Comparison of ENCODE assay signal across 19 cellular contexts in genomic region chr2:240293865-240294461, GRCh38.
A peak's percentile ranks its signal among the peaks of the same experiment; 100 is the strongest.
DNase-seq lines count a peak whose midpoint lies in the region; ATAC-seq and TF ChIP-seq lines count a peak whose summit lies in the region.
"Had no signal": no experiment of that assay in that cellular context is flagged by ENCODE, and none has a peak within 500 bp of the region (broad histone marks: within the 10 kb centered on the region; RNA-seq: fewer than 3 reads in every experiment).

No MANE protein-coding gene starts in this region.

- peak overlapping the region; percentile 38; the same call in 1 of the 2 replicates for H2AFZ ChIP-seq in GM23338

- no peak overlapping the region for H3K27ac ChIP-seq in GM23338 (ENCODE audit: low read depth)
- H3K27ac ChIP-seq: ascending aorta, BLaER1, colonic mucosa, SK-N-MC, suprapubic skin had no signal

- no peak for TF ChIP-seq CTCF in GM23338 (conservative IDR thresholded peaks at IDR 0.05; ENCODE audit: low read depth in 2 of 2)

- no peak overlapping the region for H3K4me3 Mint-ChIP-seq in GM23338
- no peak overlapping the region for H3K4me3 Mint-ChIP-seq in activated naive CD4-positive, alpha-beta T cell treated with anti-CD3 and anti-CD28 coated beads, Interleukin-2, amount 10 ng/mL, durations not matched to agents 7 days and 5 days
- H3K4me3 Mint-ChIP-seq: IgD-negative memory B cell had no signal

- H3K9me3 Mint-ChIP-seq in GM23338: no peaks in the 10 kb centered on the region
- H3K9me3 Mint-ChIP-seq in activated naive CD4-positive, alpha-beta T cell treated with anti-CD3 and anti-CD28 coated beads, Interleukin-2, amount 10 ng/mL, durations not matched to agents 7 days and 5 days: no peaks in the 10 kb centered on the region

- no peaks in the 10 kb centered on the region for H3K27me3 ChIP-seq in GM23338 (ENCODE audit: insufficient read depth)
- H3K27me3 ChIP-seq: ascending aorta, BLaER1, colonic mucosa, suprapubic skin had no signal

- no peak overlapping the region for H3K4me2 ChIP-seq in GM23338
- H3K4me2 ChIP-seq: BLaER1 had no signal

- H3K79me2 ChIP-seq in GM23338 (replicated peaks; ENCODE audit: insufficient read depth): no peaks in the 10 kb centered on the region

- peaks cover 2% of the 10 kb centered on the region for H3K27me3 Mint-ChIP-seq in GM23338 (ENCODE audit: insufficient read depth, low read depth, poor library complexity)
- no peaks in the 10 kb centered on the region for H3K27me3 Mint-ChIP-seq in activated naive CD4-positive, alpha-beta T cell treated with anti-CD3 and anti-CD28 coated beads, Interleukin-2, amount 10 ng/mL, durations not matched to agents 7 days and 5 days
- H3K27me3 Mint-ChIP-seq: IgD-negative memory B cell had no signal

- no peak overlapping the region for H3K4me3 ChIP-seq in GM23338
- H3K4me3 ChIP-seq: ascending aorta, BLaER1, colonic mucosa, SK-N-MC, suprapubic skin had no signal

- CTCF ChIA-PET in activated naive CD4-positive, alpha-beta T cell treated with anti-CD3 and anti-CD28 coated beads, Interleukin-2, amount 10 ng/mL, durations not matched to agents 7 days and 5 days (lab: Charles Lee): no interaction called here

- H3K27ac Mint-ChIP-seq in GM23338: no peak overlapping the region
- no peak overlapping the region for H3K27ac Mint-ChIP-seq in activated naive CD4-positive, alpha-beta T cell treated with anti-CD3 and anti-CD28 coated beads, Interleukin-2, amount 10 ng/mL, durations not matched to agents 7 days and 5 days
- H3K27ac Mint-ChIP-seq: IgD-negative memory B cell, progenitor cell of endocrine pancreas had no signal

- peaks cover 9% of the 10 kb centered on the region; the same call in 1 of the 2 replicates for H3K4me1 ChIP-seq in GM23338 (ENCODE audit: insufficient read depth)
- H3K4me1 ChIP-seq: ascending aorta, colonic mucosa, suprapubic skin had no signal

- H3F3A ChIP-seq in GM23338 (replicated peaks; ENCODE audit: low read depth): no peaks in the 10 kb centered on the region

- no peaks in the 10 kb centered on the region for H3K9me2 ChIP-seq in GM23338 (ENCODE audit: insufficient read depth)

- ATAC-seq in GM23338 (peak; percentile 24), HG02588 (IDR thresholded peaks at IDR 0.05; ENCODE audit: unreplicated experiment) (no peak)

- H3K36me3 Mint-ChIP-seq in GM23338 (ENCODE audit: low read depth): no peaks in the 10 kb centered on the region
- H3K36me3 Mint-ChIP-seq in activated naive CD4-positive, alpha-beta T cell treated with anti-CD3 and anti-CD28 coated beads, Interleukin-2, amount 10 ng/mL, durations not matched to agents 7 days and 5 days: no peaks in the 10 kb centered on the region
- H3K36me3 Mint-ChIP-seq: IgD-negative memory B cell had no signal

- no peaks in the 10 kb centered on the region for H3K36me3 ChIP-seq in GM23338 (ENCODE audit: insufficient read depth)
- H3K36me3 ChIP-seq: ascending aorta, BLaER1, colonic mucosa, suprapubic skin had no signal

- DNase-seq in GM23338 (ENCODE audit: low spot score) (no peak), NCI-H187 treated with DMSO at 0.1 percent for 48 hours (lab: John Stamatoyannopoulos, UW) (peak; percentile 14), SK-N-DZ (ENCODE audit: low spot score) (peak; percentile 68), mucosa of gallbladder (ENCODE audit: low spot score) (peak; percentile 1), AML-193 (lab: John Stamatoyannopoulos, UW) (no peak), HUDEP-2 (lab: John Stamatoyannopoulos, UW; ENCODE audit: unreplicated experiment in 76 of 76) (no peak)
- no peak for DNase-seq in activated naive CD4-positive, alpha-beta T cell treated with anti-CD3 and anti-CD28 coated beads, Interleukin-2, amount 10 ng/mL, durations not matched to agents 7 days and 5 days
- DNase-seq: activated CD8-positive, alpha-beta memory T cell treated with anti-CD3 and anti-CD28 coated beads for 24 hours; colonic mucosa; erythroblast; kidney glomerular epithelial cell; NCI-H1048 had no signal

- no peaks in the 10 kb centered on the region for H4K20me1 ChIP-seq in GM23338 (replicated peaks; ENCODE audit: insufficient read depth)
- H4K20me1 ChIP-seq: BLaER1 had no signal

- peaks cover 23% of the 10 kb centered on the region for H3K4me1 Mint-ChIP-seq in GM23338
- H3K4me1 Mint-ChIP-seq in activated naive CD4-positive, alpha-beta T cell treated with anti-CD3 and anti-CD28 coated beads, Interleukin-2, amount 10 ng/mL, durations not matched to agents 7 days and 5 days: no peaks in the 10 kb centered on the region

TF ChIP-seq in GM23338, 12 proteins besides CTCF, POLR2A, EP300 and RAD21 (continues in another document):
- TF ChIP-seq EZH2phosphoT487 (IDR thresholded peaks at IDR 0.05; ENCODE audit: unreplicated experiment) (no peak), ZNF114 (CRISPR knock-in tag; IDR thresholded peaks at IDR 0.05) (no peak), REST (IDR thresholded peaks at IDR 0.05; ENCODE audit: unreplicated experiment) (no peak), EZH2 (IDR thresholded peaks at IDR 0.05; ENCODE audit: low read depth, unreplicated experiment) (no peak), STAT1 (IDR thresholded peaks at IDR 0.05; ENCODE audit: unreplicated experiment) (no peak)

Comparison
In these comparisons a context has a peak if more than half of its experiments do, and no peak if none do; other contexts are left out.
1. DNase-seq: peak in NCI-H187 treated with DMSO at 0.1 percent for 48 hours (single experiment), SK-N-DZ (single experiment) and mucosa of gallbladder (single experiment); none in GM23338 (single experiment), AML-193 (0 of 2), activated naive CD4-positive, alpha-beta T cell treated with anti-CD3 and anti-CD28 coated beads, Interleukin-2, amount 10 ng/mL, durations not matched to agents 7 days and 5 days (single experiment) and HUDEP-2 (0 of 76).